Comparison of ENCODE assay signal across 13 cellular contexts in genomic region chr11:70456921-70457532, GRCh38. TPM values are rescaled to one million over a fixed set of nuclear protein-coding genes. Genes with fewer than 3 reads are reported as not detected.
DNase-seq lines count a peak whose midpoint lies in the region; ATAC-seq and TF ChIP-seq lines count a peak whose summit lies in the region.
"Had no signal": no experiment of that assay in that cellular context is flagged by ENCODE, and none has a peak within 500 bp of the region (broad histone marks: within the 10 kb centered on the region; RNA-seq: fewer than 3 reads in every experiment).

No MANE protein-coding gene starts in this region.

- BruUV-seq in IMR-90 (replicated peaks; lab: Mats Ljungman, UMichigan), result no TSS peak

- H3K14ac ChIP-seq in IMR-90 (replicated peaks; ENCODE audit: low read depth, low read length), result no peak overlapping the region

- intact Hi-C loops in IMR-90 (cut with micrococcal nuclease) (no loop called here), left lung (cut with DNase I) (no loop called here)

- no peak overlapping the region for H2BK120ac ChIP-seq in IMR-90 (ENCODE audit: low read depth, low read length)

- ATAC-seq in IMR-90 (ENCODE audit: low read depth) (no peak), left lung (peak; percentile 57), HG02588 (IDR thresholded peaks at IDR 0.05; ENCODE audit: unreplicated experiment) (no peak)
- ATAC-seq: HCT116, pancreas had no signal

- H4K8ac ChIP-seq in IMR-90 (ENCODE audit: low read depth in 2 of 2, low read length in 2 of 2), result no peak overlapping the region

- H3K4me1 ChIP-seq in IMR-90 (ENCODE audit: control insufficient read depth, insufficient read depth, low read length) (no peaks in the 10 kb centered on the region), left lung (no peaks in the 10 kb centered on the region), smooth muscle cell (ENCODE audit: low read depth) (no peaks in the 10 kb centered on the region)
- H3K4me1 ChIP-seq: pancreas had no signal

- TF ChIP-seq POLR2A in IMR-90 (IDR thresholded peaks at IDR 0.05; ENCODE audit: low read depth, low read length), result no peak

- no peak overlapping the region for H2AK5ac ChIP-seq in IMR-90 (ENCODE audit: low read depth, low read length)

- in situ Hi-C loops in IMR-90 (cut with MboI; ENCODE audit: low sequenced_read_pairs), result no loop called here

- no peaks in the 10 kb centered on the region for H3K79me2 ChIP-seq in smooth muscle cell (ENCODE audit: low read depth)

- no peaks in the 10 kb centered on the region for H4K20me1 ChIP-seq in IMR-90 (ENCODE audit: insufficient read depth, low read length)
- no peaks in the 10 kb centered on the region for H4K20me1 ChIP-seq in smooth muscle cell (ENCODE audit: low read depth)

- TF ChIP-seq RAD21 in IMR-90 (IDR thresholded peaks at IDR 0.05; ENCODE audit: low read length), result no peak

- no peak overlapping the region for H2AFZ ChIP-seq in IMR-90 (replicated peaks; ENCODE audit: low read length, poor library complexity)
- H2AFZ ChIP-seq in smooth muscle cell (ENCODE audit: low read depth), result no peak overlapping the region

- H3K27ac ChIP-seq in IMR-90 (ENCODE audit: insufficient read depth, low read length) (no peak overlapping the region), left lung (no peak overlapping the region), smooth muscle cell (ENCODE audit: low read depth) (no peak overlapping the region)
- H3K27ac ChIP-seq: pancreas had no signal

- no peak overlapping the region for H3K23ac ChIP-seq in IMR-90 (ENCODE audit: low read depth, low read length)

- no peaks in the 10 kb centered on the region for H3F3A ChIP-seq in smooth muscle cell (ENCODE audit: low read depth)

- dilution Hi-C loops in IMR-90 (cut with HindIII; ENCODE audit: low sequenced_read_pairs, unreplicated experiment), result no loop called here

- H3K4me3 ChIP-seq in AG10803 (ENCODE audit: low read length), result no peak overlapping the region
- no peak overlapping the region for H3K4me3 ChIP-seq in IMR-90 (ENCODE audit: insufficient read depth, low read depth, low read length)
- H3K4me3 ChIP-seq in choroid plexus epithelial cell (ENCODE audit: low read depth, low read length), result no peak overlapping the region
- H3K4me3 ChIP-seq in left lung, result no peak overlapping the region
- no peak overlapping the region for H3K4me3 ChIP-seq in smooth muscle cell
- H3K4me3 ChIP-seq: pancreas had no signal

- DNase-seq in AG10803 (ENCODE audit: low read depth) (peak; percentile 73), IMR-90 (peak; percentile 31), choroid plexus epithelial cell (ENCODE audit: low read depth) (peak; percentile 61), left lung (no peak), smooth muscle cell (lab: John Stamatoyannopoulos, UW; ENCODE audit: unreplicated experiment) (no peak), NCI-H2081 treated with DMSO at 0.1 percent for 48 hours (lab: John Stamatoyannopoulos, UW) (no peak), NCI-H1092 treated with DMSO at 0.1 percent for 48 hours (lab: John Stamatoyannopoulos, UW) (no peak)
- DNase-seq: activated CD4-positive, CD25-positive, alpha-beta regulatory T cell; DMS 273 treated with DMSO at 0.1 percent for 48 hours; NCI-H1417 treated with DMSO at 0.1 percent for 48 hours; pancreas had no signal

- no peak overlapping the region for H2BK5ac ChIP-seq in IMR-90 (ENCODE audit: low read depth, low read length, poor library complexity, severe bottlenecking)

- H3K56ac ChIP-seq in IMR-90 (ENCODE audit: extremely low read depth, insufficient read depth, low read length), result no peak overlapping the region

- H3K9ac ChIP-seq in IMR-90 (ENCODE audit: low read depth, low read length), result no peak overlapping the region
- no peak overlapping the region for H3K9ac ChIP-seq in smooth muscle cell (ENCODE audit: low read depth)

- H4K91ac ChIP-seq in IMR-90 (ENCODE audit: insufficient read depth, low read depth, low read length), result no peak overlapping the region

- POLR2A ChIA-PET in IMR-90 (lab: Charles Lee; ENCODE audit: unreplicated experiment), result no interaction called here

- TF ChIP-seq CTCF in AG10803 (conservative IDR thresholded peaks at IDR 0.05; ENCODE audit: low read length) (0 out of 2 replicates have a peak, but pooled peaks have one; percentile 3), IMR-90 (conservative IDR thresholded peaks at IDR 0.05; ENCODE audit: low read depth, low read length) (no peak), choroid plexus epithelial cell (conservative IDR thresholded peaks at IDR 0.05; ENCODE audit: low read depth, low read length) (no peak), left lung (IDR thresholded peaks at IDR 0.05) (no peak), smooth muscle cell (IDR thresholded peaks at IDR 0.05; ENCODE audit: borderline replicate concordance, insufficient read depth, poor library complexity, severe bottlenecking) (no peak)

- no peak overlapping the region for H2BK15ac ChIP-seq in IMR-90 (ENCODE audit: low read depth, low read length)

- no peak overlapping the region for H2BK20ac ChIP-seq in IMR-90 (ENCODE audit: low read depth, low read length)

- H3K4me2 ChIP-seq in IMR-90 (ENCODE audit: low read depth, low read length), result no peak overlapping the region
- no peak overlapping the region for H3K4me2 ChIP-seq in smooth muscle cell

- peaks cover 23% of the 10 kb centered on the region for H3K27me3 ChIP-seq in IMR-90 (ENCODE audit: control insufficient read depth, insufficient read depth, low read length)
- peaks cover 0 to 43% of the 10 kb centered on the region in 2 donors for H3K27me3 ChIP-seq in left lung
- peaks cover 6% of the 10 kb centered on the region for H3K27me3 ChIP-seq in smooth muscle cell (ENCODE audit: low read depth)
- H3K27me3 ChIP-seq: pancreas had no signal

- H3K9me3 ChIP-seq in IMR-90 (ENCODE audit: control insufficient read depth, insufficient read depth, low read length) (no peaks in the 10 kb centered on the region), left lung (no peaks in the 10 kb centered on the region), smooth muscle cell (replicated peaks; ENCODE audit: low read depth) (no peaks in the 10 kb centered on the region)
- H3K9me3 ChIP-seq: pancreas had no signal

- no peak overlapping the region for H4K5ac ChIP-seq in IMR-90 (ENCODE audit: low read depth, low read length)

- CTCF ChIA-PET in IMR-90 (lab: Yijun Ruan, JAX), result no interaction called here

- H3K9me1 ChIP-seq in IMR-90 (ENCODE audit: insufficient read depth, low read length), result no peaks in the 10 kb centered on the region

- no peak overlapping the region for H3K18ac ChIP-seq in IMR-90 (ENCODE audit: low read depth, low read length)

- H3K36me3 ChIP-seq in IMR-90 (ENCODE audit: control insufficient read depth, insufficient read depth, low read length) (no peaks in the 10 kb centered on the region), left lung (no peaks in the 10 kb centered on the region), smooth muscle cell (ENCODE audit: low read depth) (no peaks in the 10 kb centered on the region)
- H3K36me3 ChIP-seq: pancreas had no signal

- no peak overlapping the region for H3K4ac ChIP-seq in IMR-90 (ENCODE audit: low read depth, low read length)

- H2AK9ac ChIP-seq in IMR-90 (replicated peaks; ENCODE audit: low read depth, low read length, poor library complexity), result no peak overlapping the region

- H3K79me1 ChIP-seq in IMR-90 (ENCODE audit: low read depth in 1 of 2, low read length in 2 of 2), result no peaks in the 10 kb centered on the region

- WGBS in IMR-90 (ENCODE audit: extremely low coverage in 2 of 2, insufficient read length in 1 of 2), 2 experiments, result 71% methylated on average over 4 of the region's 31 CpGs; no CpG with 5 or more reads in 1 of the 2 experiments
- WGBS in smooth muscle cell (ENCODE audit: low lambda C conversion rate), result 80% methylated on average over 29 of the region's 31 CpGs

TF ChIP-seq in IMR-90, 13 proteins besides CTCF, POLR2A, EP300 and RAD21 (continues in another document):
- TF ChIP-seq ELK1 (IDR thresholded peaks at IDR 0.05; ENCODE audit: borderline replicate concordance, low read depth, low read length) (no peak), BHLHE40 (IDR thresholded peaks at IDR 0.05; ENCODE audit: low read depth, low read length) (peak; percentile 55; the same call in 1 of the 2 replicates), CHD1 (IDR thresholded peaks at IDR 0.05; ENCODE audit: low read depth, low read length) (no peak), FOS (IDR thresholded peaks at IDR 0.05; ENCODE audit: low read depth, low read length) (no peak), MAZ (IDR thresholded peaks at IDR 0.05; ENCODE audit: borderline replicate concordance, low read depth, low read length) (no peak), MXI1 (IDR thresholded peaks at IDR 0.05; ENCODE audit: borderline replicate concordance, low read depth, low read length) (no peak), CEBPB (IDR thresholded peaks at IDR 0.05; ENCODE audit: low read depth, low read length) (no peak), MAFK (IDR thresholded peaks at IDR 0.05; ENCODE audit: low read depth, low read length) (peak; percentile 65), RCOR1 (IDR thresholded peaks at IDR 0.05; ENCODE audit: insufficient replicate concordance, low read length) (no peak), RFX5 (IDR thresholded peaks at IDR 0.05; ENCODE audit: low read depth, low read length) (no peak), SMC3 (IDR thresholded peaks at IDR 0.05; ENCODE audit: low read depth, low read length) (no peak), USF2 (IDR thresholded peaks at IDR 0.05; ENCODE audit: low read depth, low read length) (no peak)

RNA-seq across cellular contexts. Expression of gene CTTN, which starts 58.7 kb away (rescaled TPM):
- 287 and 341 TPM in 2 replicates for total RNA-seq in IMR-90 (2012; rRNA removed)
- polyA plus RNA-seq in IMR-90 (2012; rRNA removed), result 278 and 296 TPM in 2 replicates
- polyA plus RNA-seq in IMR-90 (2012; cell fraction: cytosol; rRNA removed), result 121 and 139 TPM in 2 replicates
- 1,027 and 1,310 TPM in 2 replicates for polyA plus RNA-seq in IMR-90 (2012; cell fraction: nucleus; rRNA removed; ENCODE audit: low replicate concordance)
- 100 to 1,000 TPM; 199 to 242 TPM for total RNA-seq in left lung
- 136 and 173 TPM in 2 replicates for total RNA-seq in smooth muscle cell
- polyA plus RNA-seq in smooth muscle cell, result 64.7 and 112 TPM in 2 replicates

Comparison
In these comparisons a context has a peak if more than half of its experiments do, and no peak if none do; other contexts are left out.
1. DNase-seq: peak in AG10803 (single experiment), IMR-90 (single experiment) and choroid plexus epithelial cell (single experiment); none in left lung (0 of 2), smooth muscle cell (single experiment), NCI-H2081 treated with DMSO at 0.1 percent for 48 hours (single experiment) and NCI-H1092 treated with DMSO at 0.1 percent for 48 hours (single experiment).